In genomic region chr19:7917292-7918061, GRCh38 we compare ENCODE assay signal across 1 cellular context.
A peak's percentile ranks its signal among the peaks of the same experiment; 100 is the strongest.
TF ChIP-seq lines count a peak whose summit lies in the region.

No MANE protein-coding gene starts in this region.

TF ChIP-seq in HEK293, 187 proteins besides CTCF, POLR2A, EP300 and RAD21 (continued from another document and continues in another):
- TF ChIP-seq ZSCAN4 (tag by site-specific recombination; IDR thresholded peaks at IDR 0.05), result peak; percentile 78
- TF ChIP-seq ATF2 (tag by site-specific recombination; IDR thresholded peaks at IDR 0.05; ENCODE audit: low read depth), result no peak
- no peak for TF ChIP-seq YY1 (tag by site-specific recombination; IDR thresholded peaks at IDR 0.05)
- TF ChIP-seq ZNF510 (tag by site-specific recombination; IDR thresholded peaks at IDR 0.05; ENCODE audit: insufficient replicate concordance), result no peak
- TF ChIP-seq ZSCAN30 (tag by site-specific recombination; IDR thresholded peaks at IDR 0.05), result peak; percentile 67; the same call in 1 of the 2 replicates
- TF ChIP-seq ZBTB21 (tag by site-specific recombination; IDR thresholded peaks at IDR 0.05), result no peak
- TF ChIP-seq AEBP2 (tag by site-specific recombination; IDR thresholded peaks at IDR 0.05; ENCODE audit: borderline replicate concordance), result no peak
- TF ChIP-seq KLF9 (tag by site-specific recombination; IDR thresholded peaks at IDR 0.05; ENCODE audit: low read depth), result no peak
- no peak for TF ChIP-seq ZNF16 (tag by site-specific recombination; IDR thresholded peaks at IDR 0.05; ENCODE audit: low read depth)
- no peak for TF ChIP-seq ZFP37 (tag by site-specific recombination; IDR thresholded peaks at IDR 0.05)
- 0 out of 2 replicates have a peak, but pooled peaks have one; percentile 50 for TF ChIP-seq ZEB2 (tag by site-specific recombination; IDR thresholded peaks at IDR 0.05)
- TF ChIP-seq ZSCAN18 (tag by site-specific recombination; IDR thresholded peaks at IDR 0.05), result no peak
- no peak for TF ChIP-seq OVOL3 (tag by site-specific recombination; IDR thresholded peaks at IDR 0.05)
- no peak for TF ChIP-seq ZNF132 (tag by site-specific recombination; IDR thresholded peaks at IDR 0.05; ENCODE audit: borderline replicate concordance)
- no peak for TF ChIP-seq ZNF701 (tag by site-specific recombination; IDR thresholded peaks at IDR 0.05)
- TF ChIP-seq YY2 (tag by site-specific recombination; IDR thresholded peaks at IDR 0.05), result no peak
- no peak for TF ChIP-seq ZNF239 (tag by site-specific recombination; IDR thresholded peaks at IDR 0.05)
- no peak for TF ChIP-seq ZNF214 (tag by site-specific recombination; IDR thresholded peaks at IDR 0.05; ENCODE audit: borderline replicate concordance)
- TF ChIP-seq WT1 (tag by site-specific recombination; IDR thresholded peaks at IDR 0.05), result no peak
- no peak for TF ChIP-seq ZNF140 (tag by site-specific recombination; IDR thresholded peaks at IDR 0.05)
- TF ChIP-seq GLIS2 (tag by site-specific recombination; IDR thresholded peaks at IDR 0.05), result peak; percentile 91
- TF ChIP-seq ZNF426 (tag by site-specific recombination; IDR thresholded peaks at IDR 0.05), result no peak
- TF ChIP-seq SP3 (tag by site-specific recombination; IDR thresholded peaks at IDR 0.05), result 0 out of 2 replicates have a peak, but pooled peaks have one; percentile 16
- peak; percentile 68; the same call in 1 of the 2 replicates for TF ChIP-seq ZBTB10 (tag by site-specific recombination; IDR thresholded peaks at IDR 0.05)
- TF ChIP-seq ZNF488 (tag by site-specific recombination; IDR thresholded peaks at IDR 0.05), result no peak
- no peak for TF ChIP-seq ZNF248 (tag by site-specific recombination; IDR thresholded peaks at IDR 0.05)
- no peak for TF ChIP-seq ZNF791 (tag by site-specific recombination; IDR thresholded peaks at IDR 0.05)
- no peak for TF ChIP-seq ZNF544 (tag by site-specific recombination; IDR thresholded peaks at IDR 0.05)
- peak; percentile 59; the same call in 1 of the 2 replicates for TF ChIP-seq ZNF692 (tag by site-specific recombination; IDR thresholded peaks at IDR 0.05)
- TF ChIP-seq ZSCAN16 (tag by site-specific recombination; IDR thresholded peaks at IDR 0.05), result no peak
- no peak for TF ChIP-seq ZBTB6 (tag by site-specific recombination; IDR thresholded peaks at IDR 0.05)
- no peak; the same call in 1 of the 2 replicates for TF ChIP-seq KLF16 (tag by site-specific recombination; IDR thresholded peaks at IDR 0.05)
- no peak for TF ChIP-seq ZNF521 (tag by site-specific recombination; IDR thresholded peaks at IDR 0.05)
- TF ChIP-seq SP2 (tag by site-specific recombination; IDR thresholded peaks at IDR 0.05), result peak; percentile 58
- no peak for TF ChIP-seq ZNF830 (tag by site-specific recombination; IDR thresholded peaks at IDR 0.05; ENCODE audit: low read depth)
- no peak for TF ChIP-seq KLF7 (tag by site-specific recombination; IDR thresholded peaks at IDR 0.05; ENCODE audit: borderline replicate concordance)
- no peak for TF ChIP-seq KLF1 (tag by site-specific recombination; IDR thresholded peaks at IDR 0.05)
- peak; percentile 82 for TF ChIP-seq EGR2 (tag by site-specific recombination; IDR thresholded peaks at IDR 0.05; ENCODE audit: low read depth)
- no peak for TF ChIP-seq ZNF19 (tag by site-specific recombination; IDR thresholded peaks at IDR 0.05; ENCODE audit: low read depth)
- no peak for TF ChIP-seq ZNF837 (tag by site-specific recombination; IDR thresholded peaks at IDR 0.05)
- no peak for TF ChIP-seq IKZF3 (tag by site-specific recombination; IDR thresholded peaks at IDR 0.05)
- no peak for TF ChIP-seq ZNF112 (tag by site-specific recombination; IDR thresholded peaks at IDR 0.05)
- TF ChIP-seq ZBTB44 (tag by site-specific recombination; IDR thresholded peaks at IDR 0.05), result no peak
- TF ChIP-seq ZNF184 (tag by site-specific recombination; IDR thresholded peaks at IDR 0.05), result 0 out of 2 replicates have a peak, but pooled peaks have one; percentile 25
- TF ChIP-seq SCRT2 (tag by site-specific recombination; IDR thresholded peaks at IDR 0.05), result peak; percentile 42; the same call in 1 of the 2 replicates
- no peak for TF ChIP-seq ZNF302 (tag by site-specific recombination; IDR thresholded peaks at IDR 0.05; ENCODE audit: low read depth)
- TF ChIP-seq ZNF202 (tag by site-specific recombination; IDR thresholded peaks at IDR 0.05; ENCODE audit: borderline replicate concordance), result no peak
- no peak for TF ChIP-seq ZBTB49 (tag by site-specific recombination; IDR thresholded peaks at IDR 0.05; ENCODE audit: low read depth)
- TF ChIP-seq TCF7L2 (IDR thresholded peaks at IDR 0.05; ENCODE audit: borderline replicate concordance, low read depth, low read length), result no peak
- TF ChIP-seq KLF10 (tag by site-specific recombination; IDR thresholded peaks at IDR 0.05), result no peak
- TF ChIP-seq HOXA7 (CRISPR knock-in tag; IDR thresholded peaks at IDR 0.05; ENCODE audit: borderline replicate concordance), result no peak
- TF ChIP-seq ZXDB (tag by site-specific recombination; IDR thresholded peaks at IDR 0.05), result peak; percentile 22; the same call in 1 of the 2 replicates
